8 cellular contexts compared by ENCODE assay signal in the genomic region with DNA sequence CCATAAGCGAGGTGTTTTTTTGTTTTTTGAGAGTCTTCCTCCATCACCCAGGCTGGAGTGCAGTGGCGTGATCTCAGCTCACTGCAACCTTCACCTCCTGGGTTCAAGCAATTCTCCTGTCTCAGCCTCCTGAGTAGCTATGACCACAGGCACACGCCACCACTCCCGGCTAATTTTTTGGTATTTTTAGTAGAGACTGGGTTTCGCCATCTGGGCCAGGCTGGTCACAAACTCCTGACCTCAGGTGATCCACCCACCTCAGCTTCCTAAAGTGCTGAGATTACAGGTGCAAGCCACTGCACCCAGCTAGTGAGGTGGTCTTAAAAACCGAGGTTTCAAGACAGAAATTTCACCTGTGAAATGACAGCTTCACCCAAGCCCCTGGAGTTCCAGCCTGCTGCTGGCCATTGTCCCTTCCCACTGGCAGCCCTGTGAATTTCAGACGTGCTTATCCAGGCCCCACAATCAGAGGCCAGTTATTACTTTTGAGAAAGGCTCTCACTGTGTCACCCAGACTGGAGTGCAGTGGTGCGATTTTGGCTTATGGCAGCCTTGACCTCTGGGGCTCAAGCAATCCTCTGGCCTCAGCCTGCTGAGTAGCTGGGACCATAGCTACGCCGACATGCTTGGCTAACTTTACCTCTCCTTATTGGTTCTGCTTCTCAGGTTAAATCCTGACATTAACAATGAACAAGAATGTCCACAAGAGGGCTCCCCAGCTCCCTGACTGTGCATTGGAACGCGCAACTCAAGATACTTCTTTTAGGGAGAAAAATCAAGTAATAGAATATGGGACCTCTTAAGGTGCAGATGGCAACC. TPM values are rescaled to one million over a fixed set of nuclear protein-coding genes. Genes with fewer than 3 reads are reported as not detected.
DNase-seq lines count a peak whose midpoint lies in the region; ATAC-seq and TF ChIP-seq lines count a peak whose summit lies in the region.

No MANE protein-coding gene starts in this region.

- ATAC-seq in activated naive CD8-positive, alpha-beta T cell treated with anti-CD3 and anti-CD28 coated beads, Interleukin-2, amount 50 U/mL, for 24 hours, result peak; percentile 38
- peak; percentile 44 for ATAC-seq in stimulated activated effector memory CD8-positive, alpha-beta T cell treated with anti-CD3 and anti-CD28 coated beads, Interleukin-12 subunit alpha, Interleukin-12 subunit beta, amount 100 ng/mL, for 72 hours
- no peak for ATAC-seq in HG03097 (IDR thresholded peaks at IDR 0.05; ENCODE audit: low FRiP score, unreplicated experiment)
- no peak for ATAC-seq in GM21717 (IDR thresholded peaks at IDR 0.05; ENCODE audit: unreplicated experiment)

- no peaks in the 10 kb centered on the region for H3K9me2 ChIP-seq in hepatocyte (replicated peaks; ENCODE audit: insufficient read depth)

- CTCF ChIA-PET in HEK293 (lab: Yijun Ruan, JAX), result interaction anchor here (0.6 to 5.0 kb wide), 23 partner anchors 10 to 674 kb away, joined by 3 to 43 read pairs (median 4); no protein-coding TSS in a partner anchor

- POLR2A ChIA-PET in HEK293 (lab: Yijun Ruan, JAX), result interaction anchor here (0.9 to 2.8 kb wide), 5 partner anchors 10 to 20 kb away, joined by 3 to 10 read pairs (median 7); partner anchors contain the start of gene ENO1

- peak overlapping the region; percentile 2 for H3K4me3 Mint-ChIP-seq in activated naive CD8-positive, alpha-beta T cell treated with anti-CD3 and anti-CD28 coated beads, Interleukin-2, amount 50 U/mL, for 24 hours
- H3K4me3 Mint-ChIP-seq in stimulated activated effector memory CD8-positive, alpha-beta T cell treated with anti-CD3 and anti-CD28 coated beads, Interleukin-12 subunit alpha, Interleukin-12 subunit beta, amount 100 ng/mL, for 72 hours, result peak overlapping the region; percentile 18

- H3K79me2 ChIP-seq in hepatocyte, result no peaks in the 10 kb centered on the region

- H3K9me3 ChIP-seq in HEK293 (ENCODE audit: control insufficient read depth, insufficient read depth, low read depth, low read length) (no peaks in the 10 kb centered on the region), hepatocyte (ENCODE audit: low read depth) (no peaks in the 10 kb centered on the region)

- H3K4me1 ChIP-seq in HEK293 (ENCODE audit: control insufficient read depth, insufficient read depth, low read length), result no peaks in the 10 kb centered on the region
- H3K4me1 ChIP-seq in hepatocyte (ENCODE audit: insufficient read depth), result peaks cover 20% of the 10 kb centered on the region

- H3K4me2 ChIP-seq in hepatocyte, result no peak overlapping the region

- H3K4me3 ChIP-seq in HEK293 (ENCODE audit: low read depth, low read length) (no peak overlapping the region), hepatocyte (no peak overlapping the region)

- 84% methylated on average over 12 of the region's 12 CpGs for WGBS in hepatocyte (ENCODE audit: low lambda C conversion rate, missing lambda C conversion rate)

- no peaks in the 10 kb centered on the region for H4K20me1 ChIP-seq in hepatocyte (ENCODE audit: insufficient read depth, poor library complexity, severe bottlenecking)

- H3K4me1 Mint-ChIP-seq in activated naive CD8-positive, alpha-beta T cell treated with anti-CD3 and anti-CD28 coated beads, Interleukin-2, amount 50 U/mL, for 24 hours, result peaks cover 31% of the 10 kb centered on the region
- H3K4me1 Mint-ChIP-seq in stimulated activated effector memory CD8-positive, alpha-beta T cell treated with anti-CD3 and anti-CD28 coated beads, Interleukin-12 subunit alpha, Interleukin-12 subunit beta, amount 100 ng/mL, for 72 hours, result peaks cover 54% of the 10 kb centered on the region

- DNase-seq in COR-L47 (lab: John Stamatoyannopoulos, UW) (peak; percentile 15), RPMI7951 (ENCODE audit: low read depth) (peak; percentile 65), hepatocyte (ENCODE audit: low spot score) (peak; percentile 78)
- DNase-seq in activated naive CD8-positive, alpha-beta T cell treated with anti-CD3 and anti-CD28 coated beads, Interleukin-2, amount 50 U/mL, for 24 hours, result peak; percentile 54
- DNase-seq in stimulated activated effector memory CD8-positive, alpha-beta T cell treated with anti-CD3 and anti-CD28 coated beads, Interleukin-12 subunit alpha, Interleukin-12 subunit beta, amount 100 ng/mL, for 72 hours (ENCODE audit: low spot score in 2 of 2), result peak in 1 of 2 donors; percentile 64

- no peaks in the 10 kb centered on the region for H3K27me3 Mint-ChIP-seq in activated naive CD8-positive, alpha-beta T cell treated with anti-CD3 and anti-CD28 coated beads, Interleukin-2, amount 50 U/mL, for 24 hours

- H3K27me3 ChIP-seq in hepatocyte, result no peaks in the 10 kb centered on the region

- H3K36me3 ChIP-seq in HEK293 (ENCODE audit: control insufficient read depth in 2 of 2, insufficient read depth in 1 of 2, low read length in 2 of 2) (peaks cover 31 to 69% of the 10 kb centered on the region in 2 experiments), hepatocyte (replicated peaks; ENCODE audit: insufficient read depth, low read depth) (no peaks in the 10 kb centered on the region)

- peaks cover 59% of the 10 kb centered on the region for H3K36me3 Mint-ChIP-seq in activated naive CD8-positive, alpha-beta T cell treated with anti-CD3 and anti-CD28 coated beads, Interleukin-2, amount 50 U/mL, for 24 hours (ENCODE audit: low read depth)
- peaks cover 100% of the 10 kb centered on the region for H3K36me3 Mint-ChIP-seq in stimulated activated effector memory CD8-positive, alpha-beta T cell treated with anti-CD3 and anti-CD28 coated beads, Interleukin-12 subunit alpha, Interleukin-12 subunit beta, amount 100 ng/mL, for 72 hours

- H3K27ac Mint-ChIP-seq in activated naive CD8-positive, alpha-beta T cell treated with anti-CD3 and anti-CD28 coated beads, Interleukin-2, amount 50 U/mL, for 24 hours, result peak overlapping the region; percentile 61
- peak overlapping the region; percentile 91 for H3K27ac Mint-ChIP-seq in stimulated activated effector memory CD8-positive, alpha-beta T cell treated with anti-CD3 and anti-CD28 coated beads, Interleukin-12 subunit alpha, Interleukin-12 subunit beta, amount 100 ng/mL, for 72 hours

- no peak overlapping the region for H2AFZ ChIP-seq in hepatocyte

- no peak overlapping the region for H3K27ac ChIP-seq in HEK293 (ENCODE audit: extremely low read depth, low read depth, low read length)
- peak overlapping the region; percentile 64 for H3K27ac ChIP-seq in hepatocyte

- no peaks in the 10 kb centered on the region for H3K9me3 Mint-ChIP-seq in activated naive CD8-positive, alpha-beta T cell treated with anti-CD3 and anti-CD28 coated beads, Interleukin-2, amount 50 U/mL, for 24 hours
- H3K9me3 Mint-ChIP-seq in stimulated activated effector memory CD8-positive, alpha-beta T cell treated with anti-CD3 and anti-CD28 coated beads, Interleukin-12 subunit alpha, Interleukin-12 subunit beta, amount 100 ng/mL, for 72 hours, result no peaks in the 10 kb centered on the region

- TF ChIP-seq CTCF in HEK293 (tag by site-specific recombination; IDR thresholded peaks at IDR 0.05), result peak; percentile 59
- TF ChIP-seq CTCF in hepatocyte (IDR thresholded peaks at IDR 0.05; ENCODE audit: poor library complexity), result peak; percentile 72

TF ChIP-seq in HEK293, 187 proteins besides CTCF, POLR2A, EP300 and RAD21:
- TF ChIP-seq KLF16 (tag by site-specific recombination; IDR thresholded peaks at IDR 0.05) (no peak), PRDM10 (tag by site-specific recombination; IDR thresholded peaks at IDR 0.05) (0 out of 2 replicates have a peak, but pooled peaks have one; percentile 39)

RNA-seq across cellular contexts. Expression of gene ENO1, which starts 19.4 kb away (rescaled TPM):
- 4,200 and 4,316 TPM in 2 replicates for total RNA-seq in RPMI7951 (2014; rRNA removed; shearing (Covaris generic))
- total RNA-seq in hepatocyte, result 580 and 659 TPM in 2 replicates
- polyA plus RNA-seq in hepatocyte, result 868 and 876 TPM in 2 replicates

RNA-seq across cellular contexts. Expression of gene RERE, which starts 41.7 kb away (rescaled TPM):
- total RNA-seq in RPMI7951 (2014; rRNA removed; shearing (Covaris generic)), result 7.4 and 10.3 TPM in 2 replicates
- 39.8 and 46.0 TPM in 2 replicates for total RNA-seq in hepatocyte
- 62.8 and 74.3 TPM in 2 replicates for polyA plus RNA-seq in hepatocyte

Comparison
In these comparisons a context has a peak if more than half of its experiments do, and no peak if none do; other contexts are left out.
1. ATAC-seq: peak in activated naive CD8-positive, alpha-beta T cell treated with anti-CD3 and anti-CD28 coated beads, Interleukin-2, amount 50 U/mL, for 24 hours (single experiment) and stimulated activated effector memory CD8-positive, alpha-beta T cell treated with anti-CD3 and anti-CD28 coated beads, Interleukin-12 subunit alpha, Interleukin-12 subunit beta, amount 100 ng/mL, for 72 hours (single experiment); none in HG03097 (single experiment) and GM21717 (single experiment).